2 cellular contexts compared by ENCODE assay signal in the genomic region with DNA sequence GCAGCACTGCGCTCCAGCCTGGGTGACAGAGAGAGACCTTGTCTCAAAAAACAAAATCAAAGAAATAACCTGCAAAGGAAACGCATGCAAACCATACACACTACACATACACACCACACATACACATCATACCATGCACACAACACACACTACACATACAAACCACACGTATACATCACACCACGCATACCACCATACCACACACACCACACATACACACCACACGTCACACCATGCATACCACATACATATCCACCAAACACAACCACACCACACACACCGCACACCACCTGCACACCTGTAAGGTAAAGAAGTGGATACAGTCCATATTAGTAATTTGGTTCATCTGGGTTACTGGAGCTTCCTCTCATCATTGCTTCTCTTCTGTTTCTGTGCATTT.
TF ChIP-seq lines count a peak whose summit lies in the region.

No MANE protein-coding gene starts in this region.

TF ChIP-seq in IMR-90, 13 proteins besides CTCF, POLR2A, EP300 and RAD21:
- TF ChIP-seq CEBPB (IDR thresholded peaks at IDR 0.05; ENCODE audit: low read depth, low read length) (no peak), SMC3 (IDR thresholded peaks at IDR 0.05; ENCODE audit: low read depth, low read length) (no peak), RFX5 (IDR thresholded peaks at IDR 0.05; ENCODE audit: low read depth, low read length) (no peak), RCOR1 (IDR thresholded peaks at IDR 0.05; ENCODE audit: insufficient replicate concordance, low read length) (no peak), BHLHE40 (IDR thresholded peaks at IDR 0.05; ENCODE audit: low read depth, low read length) (no peak), NFE2L2 (IDR thresholded peaks at IDR 0.05; ENCODE audit: low read depth, low read length) (no peak), MXI1 (IDR thresholded peaks at IDR 0.05; ENCODE audit: borderline replicate concordance, low read depth, low read length) (no peak)
- TF ChIP-seq, protein P1, sequence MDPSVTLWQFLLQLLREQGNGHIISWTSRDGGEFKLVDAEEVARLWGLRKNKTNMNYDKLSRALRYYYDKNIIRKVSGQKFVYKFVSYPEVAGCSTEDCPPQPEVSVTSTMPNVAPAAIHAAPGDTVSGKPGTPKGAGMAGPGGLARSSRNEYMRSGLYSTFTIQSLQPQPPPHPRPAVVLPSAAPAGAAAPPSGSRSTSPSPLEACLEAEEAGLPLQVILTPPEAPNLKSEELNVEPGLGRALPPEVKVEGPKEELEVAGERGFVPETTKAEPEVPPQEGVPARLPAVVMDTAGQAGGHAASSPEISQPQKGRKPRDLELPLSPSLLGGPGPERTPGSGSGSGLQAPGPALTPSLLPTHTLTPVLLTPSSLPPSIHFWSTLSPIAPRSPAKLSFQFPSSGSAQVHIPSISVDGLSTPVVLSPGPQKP (IDR thresholded peaks at IDR 0.05; ENCODE audit: borderline replicate concordance, low read depth, low read length): no peak
- TF ChIP-seq, protein P2, sequence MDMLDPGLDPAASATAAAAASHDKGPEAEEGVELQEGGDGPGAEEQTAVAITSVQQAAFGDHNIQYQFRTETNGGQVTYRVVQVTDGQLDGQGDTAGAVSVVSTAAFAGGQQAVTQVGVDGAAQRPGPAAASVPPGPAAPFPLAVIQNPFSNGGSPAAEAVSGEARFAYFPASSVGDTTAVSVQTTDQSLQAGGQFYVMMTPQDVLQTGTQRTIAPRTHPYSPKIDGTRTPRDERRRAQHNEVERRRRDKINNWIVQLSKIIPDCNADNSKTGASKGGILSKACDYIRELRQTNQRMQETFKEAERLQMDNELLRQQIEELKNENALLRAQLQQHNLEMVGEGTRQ (IDR thresholded peaks at IDR 0.05; ENCODE audit: low read depth, low read length): no peak

TF ChIP-seq in H1, 55 proteins besides CTCF, POLR2A, EP300 and RAD21:
- no peak for TF ChIP-seq BRCA1 (IDR thresholded peaks at IDR 0.05; ENCODE audit: low read depth, low read length)
- TF ChIP-seq CEBPB (IDR thresholded peaks at IDR 0.05; ENCODE audit: low read depth, low read length): no peak
- TF ChIP-seq CHD1 (IDR thresholded peaks at IDR 0.05; ENCODE audit: low read depth, low read length): no peak
- no peak for TF ChIP-seq JUN (IDR thresholded peaks at IDR 0.05; ENCODE audit: low read depth, low read length)
- no peak for TF ChIP-seq RBBP5 (IDR thresholded peaks at IDR 0.05; ENCODE audit: borderline replicate concordance, low read depth, low read length)
- TF ChIP-seq GTF2F1 (IDR thresholded peaks at IDR 0.05; ENCODE audit: borderline replicate concordance, low read depth, low read length): no peak
- TF ChIP-seq ASH2L (IDR thresholded peaks at IDR 0.05; ENCODE audit: low read length): no peak
- TF ChIP-seq KDM5A (IDR thresholded peaks at IDR 0.05; ENCODE audit: low read length): no peak
- no peak for TF ChIP-seq YY1 (IDR thresholded peaks at IDR 0.05; ENCODE audit: low read depth, low read length)
- no peak for TF ChIP-seq JUND (IDR thresholded peaks at IDR 0.05; ENCODE audit: low read length)
- no peak for TF ChIP-seq CTBP2 (IDR thresholded peaks at IDR 0.05; ENCODE audit: borderline replicate concordance, insufficient read depth, insufficient read length, low read length)
- TF ChIP-seq NRF1 (IDR thresholded peaks at IDR 0.05; ENCODE audit: low read depth, low read length): no peak
- TF ChIP-seq FOSL1 (IDR thresholded peaks at IDR 0.05; ENCODE audit: insufficient read depth, low read depth, low read length): no peak
- TF ChIP-seq SP2 (IDR thresholded peaks at IDR 0.05; ENCODE audit: low read length): no peak
- no peak for TF ChIP-seq TEAD4 (IDR thresholded peaks at IDR 0.05; ENCODE audit: low read depth, low read length)
- TF ChIP-seq RXRA (IDR thresholded peaks at IDR 0.05; ENCODE audit: insufficient read depth, low read depth, low read length): no peak
- no peak for TF ChIP-seq SRF (IDR thresholded peaks at IDR 0.05; ENCODE audit: low read depth, low read length)
- no peak for TF ChIP-seq EGR1 (IDR thresholded peaks at IDR 0.05; ENCODE audit: borderline replicate concordance, low read depth, low read length)
- TF ChIP-seq, protein P3, sequence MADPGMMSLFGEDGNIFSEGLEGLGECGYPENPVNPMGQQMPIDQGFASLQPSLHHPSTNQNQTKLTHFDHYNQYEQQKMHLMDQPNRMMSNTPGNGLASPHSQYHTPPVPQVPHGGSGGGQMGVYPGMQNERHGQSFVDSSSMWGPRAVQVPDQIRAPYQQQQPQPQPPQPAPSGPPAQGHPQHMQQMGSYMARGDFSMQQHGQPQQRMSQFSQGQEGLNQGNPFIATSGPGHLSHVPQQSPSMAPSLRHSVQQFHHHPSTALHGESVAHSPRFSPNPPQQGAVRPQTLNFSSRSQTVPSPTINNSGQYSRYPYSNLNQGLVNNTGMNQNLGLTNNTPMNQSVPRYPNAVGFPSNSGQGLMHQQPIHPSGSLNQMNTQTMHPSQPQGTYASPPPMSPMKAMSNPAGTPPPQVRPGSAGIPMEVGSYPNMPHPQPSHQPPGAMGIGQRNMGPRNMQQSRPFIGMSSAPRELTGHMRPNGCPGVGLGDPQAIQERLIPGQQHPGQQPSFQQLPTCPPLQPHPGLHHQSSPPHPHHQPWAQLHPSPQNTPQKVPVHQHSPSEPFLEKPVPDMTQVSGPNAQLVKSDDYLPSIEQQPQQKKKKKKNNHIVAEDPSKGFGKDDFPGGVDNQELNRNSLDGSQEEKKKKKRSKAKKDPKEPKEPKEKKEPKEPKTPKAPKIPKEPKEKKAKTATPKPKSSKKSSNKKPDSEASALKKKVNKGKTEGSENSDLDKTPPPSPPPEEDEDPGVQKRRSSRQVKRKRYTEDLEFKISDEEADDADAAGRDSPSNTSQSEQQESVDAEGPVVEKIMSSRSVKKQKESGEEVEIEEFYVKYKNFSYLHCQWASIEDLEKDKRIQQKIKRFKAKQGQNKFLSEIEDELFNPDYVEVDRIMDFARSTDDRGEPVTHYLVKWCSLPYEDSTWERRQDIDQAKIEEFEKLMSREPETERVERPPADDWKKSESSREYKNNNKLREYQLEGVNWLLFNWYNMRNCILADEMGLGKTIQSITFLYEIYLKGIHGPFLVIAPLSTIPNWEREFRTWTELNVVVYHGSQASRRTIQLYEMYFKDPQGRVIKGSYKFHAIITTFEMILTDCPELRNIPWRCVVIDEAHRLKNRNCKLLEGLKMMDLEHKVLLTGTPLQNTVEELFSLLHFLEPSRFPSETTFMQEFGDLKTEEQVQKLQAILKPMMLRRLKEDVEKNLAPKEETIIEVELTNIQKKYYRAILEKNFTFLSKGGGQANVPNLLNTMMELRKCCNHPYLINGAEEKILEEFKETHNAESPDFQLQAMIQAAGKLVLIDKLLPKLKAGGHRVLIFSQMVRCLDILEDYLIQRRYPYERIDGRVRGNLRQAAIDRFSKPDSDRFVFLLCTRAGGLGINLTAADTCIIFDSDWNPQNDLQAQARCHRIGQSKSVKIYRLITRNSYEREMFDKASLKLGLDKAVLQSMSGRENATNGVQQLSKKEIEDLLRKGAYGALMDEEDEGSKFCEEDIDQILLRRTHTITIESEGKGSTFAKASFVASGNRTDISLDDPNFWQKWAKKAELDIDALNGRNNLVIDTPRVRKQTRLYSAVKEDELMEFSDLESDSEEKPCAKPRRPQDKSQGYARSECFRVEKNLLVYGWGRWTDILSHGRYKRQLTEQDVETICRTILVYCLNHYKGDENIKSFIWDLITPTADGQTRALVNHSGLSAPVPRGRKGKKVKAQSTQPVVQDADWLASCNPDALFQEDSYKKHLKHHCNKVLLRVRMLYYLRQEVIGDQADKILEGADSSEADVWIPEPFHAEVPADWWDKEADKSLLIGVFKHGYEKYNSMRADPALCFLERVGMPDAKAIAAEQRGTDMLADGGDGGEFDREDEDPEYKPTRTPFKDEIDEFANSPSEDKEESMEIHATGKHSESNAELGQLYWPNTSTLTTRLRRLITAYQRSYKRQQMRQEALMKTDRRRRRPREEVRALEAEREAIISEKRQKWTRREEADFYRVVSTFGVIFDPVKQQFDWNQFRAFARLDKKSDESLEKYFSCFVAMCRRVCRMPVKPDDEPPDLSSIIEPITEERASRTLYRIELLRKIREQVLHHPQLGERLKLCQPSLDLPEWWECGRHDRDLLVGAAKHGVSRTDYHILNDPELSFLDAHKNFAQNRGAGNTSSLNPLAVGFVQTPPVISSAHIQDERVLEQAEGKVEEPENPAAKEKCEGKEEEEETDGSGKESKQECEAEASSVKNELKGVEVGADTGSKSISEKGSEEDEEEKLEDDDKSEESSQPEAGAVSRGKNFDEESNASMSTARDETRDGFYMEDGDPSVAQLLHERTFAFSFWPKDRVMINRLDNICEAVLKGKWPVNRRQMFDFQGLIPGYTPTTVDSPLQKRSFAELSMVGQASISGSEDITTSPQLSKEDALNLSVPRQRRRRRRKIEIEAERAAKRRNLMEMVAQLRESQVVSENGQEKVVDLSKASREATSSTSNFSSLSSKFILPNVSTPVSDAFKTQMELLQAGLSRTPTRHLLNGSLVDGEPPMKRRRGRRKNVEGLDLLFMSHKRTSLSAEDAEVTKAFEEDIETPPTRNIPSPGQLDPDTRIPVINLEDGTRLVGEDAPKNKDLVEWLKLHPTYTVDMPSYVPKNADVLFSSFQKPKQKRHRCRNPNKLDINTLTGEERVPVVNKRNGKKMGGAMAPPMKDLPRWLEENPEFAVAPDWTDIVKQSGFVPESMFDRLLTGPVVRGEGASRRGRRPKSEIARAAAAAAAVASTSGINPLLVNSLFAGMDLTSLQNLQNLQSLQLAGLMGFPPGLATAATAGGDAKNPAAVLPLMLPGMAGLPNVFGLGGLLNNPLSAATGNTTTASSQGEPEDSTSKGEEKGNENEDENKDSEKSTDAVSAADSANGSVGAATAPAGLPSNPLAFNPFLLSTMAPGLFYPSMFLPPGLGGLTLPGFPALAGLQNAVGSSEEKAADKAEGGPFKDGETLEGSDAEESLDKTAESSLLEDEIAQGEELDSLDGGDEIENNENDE (IDR thresholded peaks at IDR 0.05; ENCODE audit: insufficient replicate concordance, low read length): no peak
TF ChIP-seq in H1: peak in this region for 0.
